16 cellular contexts compared by ENCODE assay signal in the genomic region with DNA sequence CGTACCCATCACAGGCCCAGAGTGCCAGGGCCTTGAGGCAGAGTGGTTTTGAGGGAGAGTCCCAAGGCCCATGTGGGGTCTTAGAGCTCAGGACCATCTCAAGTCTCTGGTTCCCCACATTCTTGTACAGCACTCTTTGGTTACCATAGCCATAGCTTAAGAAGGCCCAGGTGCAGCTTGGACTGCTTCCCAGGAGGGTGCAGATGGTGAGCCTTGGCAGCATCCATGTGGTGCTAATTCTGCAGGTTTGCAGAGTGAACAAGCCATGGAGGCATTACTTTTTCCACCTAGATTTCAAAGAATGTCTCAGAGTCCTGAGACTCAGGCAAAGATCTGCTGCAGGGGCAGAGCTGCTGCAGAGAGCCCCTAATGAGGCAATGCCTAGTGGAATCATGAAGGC.
"Had no signal": no experiment of that assay in that cellular context is flagged by ENCODE, and none has a peak within 500 bp of the region (broad histone marks: within the 10 kb centered on the region; RNA-seq: fewer than 3 reads in every experiment).

No MANE protein-coding gene starts in this region.

- DNase-seq: dermis blood vessel endothelial cell; dorsolateral prefrontal cortex; effector CD4-positive, alpha-beta T cell; effector memory CD4-positive, alpha-beta T cell; foreskin keratinocyte; glutamatergic neuron; head of caudate nucleus; heart right ventricle; hippocampal formation; left cardiac atrium; left lung; left ventricle myocardium superior; lower lobe of right lung; mesenchymal stem cell; mucosa of descending colon; naive B cell had no signal
